8 cellular contexts compared by ENCODE assay signal in the genomic region with DNA sequence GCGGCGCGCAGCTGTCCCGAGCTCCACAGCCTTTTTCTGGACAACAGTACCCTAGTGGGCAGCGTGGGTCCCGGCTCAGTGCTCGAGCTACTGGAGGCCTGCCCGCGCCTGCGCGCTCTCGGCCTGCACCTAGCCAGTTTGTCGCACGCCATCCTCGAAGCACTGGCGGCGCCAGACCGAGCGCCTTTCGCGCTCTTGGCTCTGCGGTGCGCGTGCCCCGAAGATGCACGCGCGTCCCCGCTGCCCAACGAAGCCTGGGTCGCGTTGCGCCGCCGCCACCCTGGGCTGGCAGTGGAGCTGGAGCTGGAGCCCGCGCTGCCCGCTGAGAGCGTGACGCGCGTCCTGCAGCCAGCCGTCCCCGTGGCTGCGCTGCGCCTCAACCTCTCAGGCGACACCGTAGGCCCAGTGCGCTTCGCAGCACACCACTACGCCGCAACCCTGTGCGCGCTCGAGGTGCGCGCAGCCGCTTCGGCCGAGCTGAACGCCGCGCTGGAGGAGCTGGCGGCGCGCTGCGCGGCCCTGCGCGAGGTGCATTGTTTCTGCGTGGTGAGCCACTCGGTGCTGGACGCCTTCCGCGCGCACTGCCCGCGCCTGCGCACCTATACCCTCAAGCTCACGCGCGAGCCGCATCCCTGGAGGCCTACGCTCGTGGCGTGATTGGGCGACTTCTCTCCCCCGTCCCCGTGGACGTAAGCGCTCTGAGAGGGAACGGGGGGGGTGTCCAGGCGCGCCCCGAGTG. TPM values are rescaled to one million over a fixed set of nuclear protein-coding genes. Genes with fewer than 3 reads are reported as not detected.
A peak's percentile ranks its signal among the peaks of the same experiment; 100 is the strongest.
DNase-seq lines count a peak whose midpoint lies in the region; ATAC-seq lines count a peak whose summit lies in the region.

No MANE protein-coding gene starts in this region.

- peak overlapping the region; percentile 94 for H3K4me3 Mint-ChIP-seq in activated naive CD4-positive, alpha-beta T cell treated with anti-CD3 and anti-CD28 coated beads, Interleukin-2, amount 10 ng/mL, durations not matched to agents 7 days and 5 days

- intact Hi-C loops in left ventricle myocardium superior (cut with micrococcal nuclease) = no loop called here

- H3K27me3 Mint-ChIP-seq in activated naive CD4-positive, alpha-beta T cell treated with anti-CD3 and anti-CD28 coated beads, Interleukin-2, amount 10 ng/mL, durations not matched to agents 7 days and 5 days = peaks cover 75% of the 10 kb centered on the region

- peak overlapping the region; percentile 80 for H3K27ac Mint-ChIP-seq in activated naive CD4-positive, alpha-beta T cell treated with anti-CD3 and anti-CD28 coated beads, Interleukin-2, amount 10 ng/mL, durations not matched to agents 7 days and 5 days

- ATAC-seq in left ventricle myocardium superior = peak; percentile 44

- H3K9me3 Mint-ChIP-seq in activated naive CD4-positive, alpha-beta T cell treated with anti-CD3 and anti-CD28 coated beads, Interleukin-2, amount 10 ng/mL, durations not matched to agents 7 days and 5 days = no peaks in the 10 kb centered on the region

- H3K36me3 Mint-ChIP-seq in activated naive CD4-positive, alpha-beta T cell treated with anti-CD3 and anti-CD28 coated beads, Interleukin-2, amount 10 ng/mL, durations not matched to agents 7 days and 5 days = peaks cover 42% of the 10 kb centered on the region

- CTCF ChIA-PET in activated naive CD4-positive, alpha-beta T cell treated with anti-CD3 and anti-CD28 coated beads, Interleukin-2, amount 10 ng/mL, durations not matched to agents 7 days and 5 days (lab: Charles Lee) = interaction anchor here (1.1 to 2.6 kb wide), 7 partner anchors 8 to 146 kb away, joined by 3 to 14 read pairs (median 5); no protein-coding TSS in a partner anchor

- H3K4me1 Mint-ChIP-seq in activated naive CD4-positive, alpha-beta T cell treated with anti-CD3 and anti-CD28 coated beads, Interleukin-2, amount 10 ng/mL, durations not matched to agents 7 days and 5 days = peaks cover 54% of the 10 kb centered on the region

- DNase-seq in CD1c-positive myeloid dendritic cell (ENCODE audit: extremely low spot score) (peak; percentile 49), NCI-H1105 treated with DMSO at 0.1 percent for 48 hours (lab: John Stamatoyannopoulos, UW) (peak; percentile 77), left ventricle myocardium superior (peak; percentile 83), retina (peak; percentile 94), HPDE6-E6E7 (ENCODE audit: extremely low spot score) (no peak), HuH-7.5 (ENCODE audit: low spot score) (no peak), HK-2 (ENCODE audit: unreplicated experiment) (no peak)
- peak; percentile 79 for DNase-seq in activated naive CD4-positive, alpha-beta T cell treated with anti-CD3 and anti-CD28 coated beads, Interleukin-2, amount 10 ng/mL, durations not matched to agents 7 days and 5 days

RNA-seq across cellular contexts. Expression of a gene that starts 1.2 kb away (rescaled TPM):
- total RNA-seq in left ventricle myocardium superior = 71.0 TPM

RNA-seq across cellular contexts. Expression of a gene that starts 3.6 kb away (rescaled TPM):
- total RNA-seq in left ventricle myocardium superior = 12.0 TPM

RNA-seq across cellular contexts. Expression of a gene that starts 3.6 kb away (rescaled TPM):
- 7.2 TPM for total RNA-seq in left ventricle myocardium superior

RNA-seq across cellular contexts. Expression of a gene that starts 7.0 kb away (rescaled TPM):
- total RNA-seq in left ventricle myocardium superior = 125 TPM

RNA-seq across cellular contexts. Expression of a gene that starts 12.5 kb away (rescaled TPM):
- 7.8 TPM for total RNA-seq in left ventricle myocardium superior

Comparison
In these comparisons a context has a peak if more than half of its experiments do, and no peak if none do; other contexts are left out.
1. DNase-seq: peak in CD1c-positive myeloid dendritic cell (single experiment), NCI-H1105 treated with DMSO at 0.1 percent for 48 hours (single experiment), activated naive CD4-positive, alpha-beta T cell treated with anti-CD3 and anti-CD28 coated beads, Interleukin-2, amount 10 ng/mL, durations not matched to agents 7 days and 5 days (single experiment), left ventricle myocardium superior (single experiment) and retina (single experiment); none in HPDE6-E6E7 (single experiment), HuH-7.5 (single experiment) and HK-2 (single experiment).